Comparison of ENCODE assay signal across 12 cellular contexts in genomic region chr12:26940820-26941219, GRCh38. TPM values are rescaled to one million over a fixed set of nuclear protein-coding genes. Genes with fewer than 3 reads are reported as not detected.
DNase-seq lines count a peak whose midpoint lies in the region; ATAC-seq and TF ChIP-seq lines count a peak whose summit lies in the region.
"Had no signal": no experiment of that assay in that cellular context is flagged by ENCODE, and none has a peak within 500 bp of the region (broad histone marks: within the 10 kb centered on the region; RNA-seq: fewer than 3 reads in every experiment).

No MANE protein-coding gene starts in this region.

- peak overlapping the region; percentile 33 for H3K4me3 ChIP-seq in Jurkat, Clone E6-1 (ENCODE audit: low read length)

- H3K27me3 Mint-ChIP-seq in CD14-positive monocyte (ENCODE audit: low read depth in 3 of 3) = peaks cover 0 to 2% (median 0%) of the 10 kb centered on the region in 3 donors

- H3K9me3 Mint-ChIP-seq in CD14-positive monocyte = peaks cover 0 to 3% (median 0%) of the 10 kb centered on the region in 7 donors
- no peaks in the 10 kb centered on the region for H3K9me3 Mint-ChIP-seq in activated naive CD4-positive, alpha-beta T cell treated with anti-CD3 and anti-CD28 coated beads, Interleukin-2, amount 50 U/mL, for 72 hours

- no peak for DNase-seq in CD14-positive monocyte (ENCODE audit: low spot score)
- DNase-seq in Jurkat, Clone E6-1 (ENCODE audit: low read depth, low spot score) = no peak
- peak in 1 of 2 donors; percentile 17 for DNase-seq in activated naive CD4-positive, alpha-beta T cell treated with anti-CD3 and anti-CD28 coated beads, Interleukin-2, amount 50 U/mL, for 72 hours (ENCODE audit: low spot score in 2 of 2)
- peak; percentile 50 for DNase-seq in iris pigment epithelial cell (ENCODE audit: low read depth)
- DNase-seq in superior temporal gyrus (ENCODE audit: extremely low spot score) = no peak
- DNase-seq in GM19240 (ENCODE audit: insufficient read length, low spot score) = no peak
- DNase-seq in DMS79 treated with DMSO at 0.1 percent for 48 hours (lab: John Stamatoyannopoulos, UW) = no peak
- DNase-seq in Ammon's horn (ENCODE audit: low spot score) = no peak
- DNase-seq: midbrain, NCI-H1105 treated with DMSO at 0.1 percent for 48 hours, T1000 had no signal

- no peak for TF ChIP-seq CTCF in CD14-positive monocyte (IDR thresholded peaks at IDR 0.05)

- peak overlapping the region in 1 of 2 donors; percentile 27 for H3K4me3 Mint-ChIP-seq in CD14-positive monocyte

- ATAC-seq in activated naive CD4-positive, alpha-beta T cell treated with anti-CD3 and anti-CD28 coated beads, Interleukin-2, amount 50 U/mL, for 72 hours = no peak
- ATAC-seq: HCT116 had no signal

- H3K4me1 Mint-ChIP-seq in CD14-positive monocyte = peaks cover 62% of the 10 kb centered on the region

- intact Hi-C loops in CD14-positive monocyte (cut with micrococcal nuclease) = no loop called here

- H3K36me3 Mint-ChIP-seq in CD14-positive monocyte = peaks cover 0 to 5% of the 10 kb centered on the region in 2 donors
- H3K36me3 Mint-ChIP-seq in activated naive CD4-positive, alpha-beta T cell treated with anti-CD3 and anti-CD28 coated beads, Interleukin-2, amount 50 U/mL, for 72 hours = peaks cover 12 to 29% of the 10 kb centered on the region in 2 donors

- peak overlapping the region in 5 of 7 donors; percentile 32 to 76 (median 43) for H3K27ac Mint-ChIP-seq in CD14-positive monocyte
- H3K27ac Mint-ChIP-seq in activated naive CD4-positive, alpha-beta T cell treated with anti-CD3 and anti-CD28 coated beads, Interleukin-2, amount 50 U/mL, for 72 hours = peak overlapping the region; percentile 92 to 95

RNA-seq across cellular contexts. Expression of gene FGFR1OP2, which starts 2.5 kb away (rescaled TPM):
- 10 to 100 TPM; 66.4 to 68.9 TPM for polyA plus RNA-seq in CD14-positive monocyte
- 28.1 TPM for polyA plus RNA-seq in Jurkat, Clone E6-1 (2012; ENCODE audit: insufficient read depth, insufficient read length)
- 10 to 100 TPM; 52.4 to 52.7 TPM for total RNA-seq in activated naive CD4-positive, alpha-beta T cell treated with anti-CD3 and anti-CD28 coated beads, Interleukin-2, amount 50 U/mL, for 72 hours

RNA-seq across cellular contexts. Expression of gene INTS13, which starts 3.0 kb away (rescaled TPM):
- 1 to 10 TPM; 7.5 to 8.0 TPM for polyA plus RNA-seq in CD14-positive monocyte
- 57.3 TPM for polyA plus RNA-seq in Jurkat, Clone E6-1 (2012; ENCODE audit: insufficient read depth, insufficient read length)
- 10 to 100 TPM; 63.9 to 80.7 TPM for total RNA-seq in activated naive CD4-positive, alpha-beta T cell treated with anti-CD3 and anti-CD28 coated beads, Interleukin-2, amount 50 U/mL, for 72 hours
